Comparison of ENCODE assay signal across 9 cellular contexts in genomic region chr7:13850185-13850752, GRCh38.
A peak's percentile ranks its signal among the peaks of the same experiment; 100 is the strongest.
DNase-seq lines count a peak whose midpoint lies in the region; ATAC-seq, FAIRE-seq and TF ChIP-seq lines count a peak whose summit lies in the region.
"Had no signal": no experiment of that assay in that cellular context is flagged by ENCODE, and none has a peak within 500 bp of the region (broad histone marks: within the 10 kb centered on the region; RNA-seq: fewer than 3 reads in every experiment).

No MANE protein-coding gene starts in this region.

- H3K36me3 ChIP-seq in CD8-positive, alpha-beta memory T cell (ENCODE audit: insufficient read depth, low read length): no peaks in the 10 kb centered on the region
- H3K36me3 ChIP-seq in lung (ENCODE audit: control insufficient read depth in 2 of 2, insufficient read depth in 2 of 2, low read length in 2 of 2) (no peaks in the 10 kb centered on the region), ovary (no peaks in the 10 kb centered on the region)

- intact Hi-C loops in ovary (cut with DNase I): no loop called here

- TF ChIP-seq EP300 in ovary (IDR thresholded peaks at IDR 0.05): no peak

- DNase-seq in CD8-positive, alpha-beta memory T cell: peak; percentile 11 to 79 (median 49)
- DNase-seq in GM20000 (ENCODE audit: low spot score) (peak; percentile 21), HT-29 (ENCODE audit: low spot score) (peak; percentile 82), SIG-M5 treated with dmso at 0.1 percent for 504 hours (lab: John Stamatoyannopoulos, UW; ENCODE audit: unreplicated experiment) (peak; percentile 96), lung (ENCODE audit: low spot score) (no peak), urothelium cell line (ENCODE audit: low spot score) (peak; percentile 82), ovary (no peak)
- DNase-seq in activated naive CD8-positive, alpha-beta T cell treated with anti-CD3 and anti-CD28 coated beads, Interleukin-2, amount 10 ng/mL, durations not matched to agents 7 days and 5 days: no peak

- 2 to 9% methylated on average over 2 of the region's 2 CpGs for WGBS in lung, 2 donors
- WGBS in ovary, 3 donors: 18 to 40% (median 20%) methylated on average over 2 of the region's 2 CpGs

- H3K4me1 ChIP-seq in CD8-positive, alpha-beta memory T cell (ENCODE audit: insufficient read depth, low read length): peaks cover 22% of the 10 kb centered on the region
- H3K4me1 ChIP-seq in lung (ENCODE audit: control insufficient read depth in 2 of 2, insufficient read depth in 2 of 2, low read length in 2 of 2): peaks cover 4% of the 10 kb centered on the region in 2 donors
- H3K4me1 ChIP-seq in ovary (ENCODE audit: insufficient read depth): no peaks in the 10 kb centered on the region

- H3K4me3 ChIP-seq in CD8-positive, alpha-beta memory T cell (ENCODE audit: low read length): no peak overlapping the region
- H3K4me3 ChIP-seq in lung (no peak overlapping the region), ovary (no peak overlapping the region)

- H3K36me3 Mint-ChIP-seq in CD8-positive, alpha-beta memory T cell: no peaks in the 10 kb centered on the region
- no peaks in the 10 kb centered on the region for H3K36me3 Mint-ChIP-seq in activated naive CD8-positive, alpha-beta T cell treated with anti-CD3 and anti-CD28 coated beads, Interleukin-2, amount 10 ng/mL, durations not matched to agents 7 days and 5 days

- peaks cover 21 to 45% (median 43%) of the 10 kb centered on the region in 3 donors for H3K4me1 Mint-ChIP-seq in CD8-positive, alpha-beta memory T cell
- peaks cover 14% of the 10 kb centered on the region for H3K4me1 Mint-ChIP-seq in activated naive CD8-positive, alpha-beta T cell treated with anti-CD3 and anti-CD28 coated beads, Interleukin-2, amount 10 ng/mL, durations not matched to agents 7 days and 5 days

- TF ChIP-seq CTCF in GM20000 (IDR thresholded peaks at IDR 0.05; ENCODE audit: extremely low read depth, missing control alignments) (no peak), lung (IDR thresholded peaks at IDR 0.05; ENCODE audit: control extremely low read depth, extremely low read depth) (no peak), ovary (IDR thresholded peaks at IDR 0.05) (no peak)

- CTCF ChIA-PET in CD8-positive, alpha-beta memory T cell (lab: Charles Lee): interaction anchor here (1.6 kb wide), 2 partner anchors 9 to 18 kb away, joined by 3 to 5 read pairs; no protein-coding TSS in a partner anchor

- FAIRE-seq in urothelium cell line (lab: Jason Lieb, UNC): no peak
- FAIRE-seq: TTC549 had no signal

- ATAC-seq in activated naive CD8-positive, alpha-beta T cell treated with anti-CD3 and anti-CD28 coated beads, Interleukin-2, amount 10 ng/mL, durations not matched to agents 7 days and 5 days (ENCODE audit: low read depth): peak; percentile 99
- ATAC-seq in lung (ENCODE audit: insufficient read depth, low FRiP score): peak; percentile 63

- peak overlapping the region; percentile 36 for H3K27ac ChIP-seq in CD8-positive, alpha-beta memory T cell (ENCODE audit: low read depth, low read length)
- H3K27ac ChIP-seq in lung (ENCODE audit: low read depth in 1 of 2, low read length in 1 of 2) (peak overlapping the region in 1 of 2 donors; percentile 74), ovary (no peak overlapping the region)

- no peaks in the 10 kb centered on the region for H3K9me3 Mint-ChIP-seq in CD8-positive, alpha-beta memory T cell
- no peaks in the 10 kb centered on the region for H3K9me3 Mint-ChIP-seq in activated naive CD8-positive, alpha-beta T cell treated with anti-CD3 and anti-CD28 coated beads, Interleukin-2, amount 10 ng/mL, durations not matched to agents 7 days and 5 days

- no peak for TF ChIP-seq POLR2A in ovary (IDR thresholded peaks at IDR 0.05)

- no peaks in the 10 kb centered on the region for H3K9me3 ChIP-seq in CD8-positive, alpha-beta memory T cell (ENCODE audit: low read length)
- H3K9me3 ChIP-seq in lung (ENCODE audit: control insufficient read depth in 2 of 2, insufficient read depth in 1 of 2, low read length in 1 of 2) (no peaks in the 10 kb centered on the region), ovary (no peaks in the 10 kb centered on the region)

- H3K27ac Mint-ChIP-seq in CD8-positive, alpha-beta memory T cell: peak overlapping the region; percentile 43 to 93 (median 88)
- H3K27ac Mint-ChIP-seq in activated naive CD8-positive, alpha-beta T cell treated with anti-CD3 and anti-CD28 coated beads, Interleukin-2, amount 10 ng/mL, durations not matched to agents 7 days and 5 days: peak overlapping the region; percentile 54

- no peaks in the 10 kb centered on the region for H3K27me3 ChIP-seq in CD8-positive, alpha-beta memory T cell (ENCODE audit: insufficient read depth, low read length, poor library complexity, severe bottlenecking)
- H3K27me3 ChIP-seq in lung (ENCODE audit: control insufficient read depth, insufficient read depth) (no peaks in the 10 kb centered on the region), ovary (no peaks in the 10 kb centered on the region)

- no peaks in the 10 kb centered on the region for H3K27me3 Mint-ChIP-seq in CD8-positive, alpha-beta memory T cell
- no peaks in the 10 kb centered on the region for H3K27me3 Mint-ChIP-seq in activated naive CD8-positive, alpha-beta T cell treated with anti-CD3 and anti-CD28 coated beads, Interleukin-2, amount 10 ng/mL, durations not matched to agents 7 days and 5 days

- POLR2A ChIA-PET in CD8-positive, alpha-beta memory T cell (lab: Charles Lee): interaction anchor here (1.0 kb wide), 1 partner anchor 141 kb away, joined by 3 read pairs; no protein-coding TSS in a partner anchor
- POLR2A ChIA-PET in activated naive CD8-positive, alpha-beta T cell treated with anti-CD3 and anti-CD28 coated beads, Interleukin-2, amount 10 ng/mL, durations not matched to agents 7 days and 5 days (lab: Charles Lee): no interaction called here

- H3K4me3 Mint-ChIP-seq in CD8-positive, alpha-beta memory T cell: peak overlapping the region in 6 of 7 donors; percentile 54 to 80 (median 74)
- H3K4me3 Mint-ChIP-seq in activated naive CD8-positive, alpha-beta T cell treated with anti-CD3 and anti-CD28 coated beads, Interleukin-2, amount 10 ng/mL, durations not matched to agents 7 days and 5 days: peak overlapping the region; percentile 21

Comparison
In these comparisons a context has a peak if more than half of its experiments do, and no peak if none do; other contexts are left out.
1. DNase-seq: peak in CD8-positive, alpha-beta memory T cell (5 of 5), GM20000 (single experiment), HT-29 (single experiment), SIG-M5 treated with dmso at 0.1 percent for 504 hours (single experiment) and urothelium cell line (single experiment); none in activated naive CD8-positive, alpha-beta T cell treated with anti-CD3 and anti-CD28 coated beads, Interleukin-2, amount 10 ng/mL, durations not matched to agents 7 days and 5 days (single experiment), lung (single experiment) and ovary (0 of 5).